1 cellular context compared by ENCODE assay signal in the genomic region with DNA sequence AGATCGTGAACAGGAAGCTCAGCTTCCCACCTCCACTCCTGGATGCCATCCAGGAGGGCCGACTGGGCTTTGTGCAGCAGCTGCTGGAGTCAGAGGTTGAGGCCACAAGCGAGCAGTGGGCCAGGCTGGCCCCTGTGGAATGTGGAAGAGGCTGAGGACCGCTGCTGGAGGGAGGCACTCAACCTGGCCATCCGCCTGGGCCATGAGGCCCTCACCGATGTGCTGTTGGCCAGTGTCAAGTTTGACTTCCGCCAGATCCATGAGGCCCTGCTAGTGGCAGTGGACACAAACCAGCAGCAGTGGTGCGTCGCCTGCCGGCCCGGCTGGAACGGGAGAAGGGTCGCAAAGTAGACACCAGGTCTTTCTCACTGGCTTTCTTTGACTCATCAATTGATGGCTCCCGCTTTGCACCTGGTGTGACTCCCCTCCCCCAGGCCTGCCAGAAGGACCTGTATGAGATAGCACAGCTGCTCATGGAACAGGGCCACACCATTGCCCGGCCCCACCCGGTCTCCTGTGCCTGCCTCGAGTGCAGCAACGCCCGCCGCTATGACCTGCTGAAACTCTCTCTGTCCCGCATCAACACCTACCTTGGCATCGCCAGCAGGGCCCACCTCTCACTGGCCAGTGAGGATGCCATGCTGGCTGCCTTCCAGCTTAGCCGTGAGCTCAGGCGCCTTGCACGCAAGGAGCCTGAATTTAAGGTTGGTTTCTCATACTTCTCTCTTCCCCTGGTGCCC.
TF ChIP-seq lines count a peak whose summit lies in the region.

No MANE protein-coding gene starts in this region.

TF ChIP-seq in GM23338, 12 proteins besides CTCF, POLR2A, EP300 and RAD21:
- TF ChIP-seq, protein P1, sequence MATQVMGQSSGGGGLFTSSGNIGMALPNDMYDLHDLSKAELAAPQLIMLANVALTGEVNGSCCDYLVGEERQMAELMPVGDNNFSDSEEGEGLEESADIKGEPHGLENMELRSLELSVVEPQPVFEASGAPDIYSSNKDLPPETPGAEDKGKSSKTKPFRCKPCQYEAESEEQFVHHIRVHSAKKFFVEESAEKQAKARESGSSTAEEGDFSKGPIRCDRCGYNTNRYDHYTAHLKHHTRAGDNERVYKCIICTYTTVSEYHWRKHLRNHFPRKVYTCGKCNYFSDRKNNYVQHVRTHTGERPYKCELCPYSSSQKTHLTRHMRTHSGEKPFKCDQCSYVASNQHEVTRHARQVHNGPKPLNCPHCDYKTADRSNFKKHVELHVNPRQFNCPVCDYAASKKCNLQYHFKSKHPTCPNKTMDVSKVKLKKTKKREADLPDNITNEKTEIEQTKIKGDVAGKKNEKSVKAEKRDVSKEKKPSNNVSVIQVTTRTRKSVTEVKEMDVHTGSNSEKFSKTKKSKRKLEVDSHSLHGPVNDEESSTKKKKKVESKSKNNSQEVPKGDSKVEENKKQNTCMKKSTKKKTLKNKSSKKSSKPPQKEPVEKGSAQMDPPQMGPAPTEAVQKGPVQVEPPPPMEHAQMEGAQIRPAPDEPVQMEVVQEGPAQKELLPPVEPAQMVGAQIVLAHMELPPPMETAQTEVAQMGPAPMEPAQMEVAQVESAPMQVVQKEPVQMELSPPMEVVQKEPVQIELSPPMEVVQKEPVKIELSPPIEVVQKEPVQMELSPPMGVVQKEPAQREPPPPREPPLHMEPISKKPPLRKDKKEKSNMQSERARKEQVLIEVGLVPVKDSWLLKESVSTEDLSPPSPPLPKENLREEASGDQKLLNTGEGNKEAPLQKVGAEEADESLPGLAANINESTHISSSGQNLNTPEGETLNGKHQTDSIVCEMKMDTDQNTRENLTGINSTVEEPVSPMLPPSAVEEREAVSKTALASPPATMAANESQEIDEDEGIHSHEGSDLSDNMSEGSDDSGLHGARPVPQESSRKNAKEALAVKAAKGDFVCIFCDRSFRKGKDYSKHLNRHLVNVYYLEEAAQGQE (IDR thresholded peaks at IDR 0.05; ENCODE audit: unreplicated experiment), result no peak
- no peak for TF ChIP-seq POLR2AphosphoS5 (IDR thresholded peaks at IDR 0.05; ENCODE audit: low read depth)
- TF ChIP-seq EZH2 (IDR thresholded peaks at IDR 0.05; ENCODE audit: low read depth, unreplicated experiment), result no peak
- TF ChIP-seq JUNB (IDR thresholded peaks at IDR 0.05; ENCODE audit: unreplicated experiment), result no peak
- TF ChIP-seq, protein P2, sequence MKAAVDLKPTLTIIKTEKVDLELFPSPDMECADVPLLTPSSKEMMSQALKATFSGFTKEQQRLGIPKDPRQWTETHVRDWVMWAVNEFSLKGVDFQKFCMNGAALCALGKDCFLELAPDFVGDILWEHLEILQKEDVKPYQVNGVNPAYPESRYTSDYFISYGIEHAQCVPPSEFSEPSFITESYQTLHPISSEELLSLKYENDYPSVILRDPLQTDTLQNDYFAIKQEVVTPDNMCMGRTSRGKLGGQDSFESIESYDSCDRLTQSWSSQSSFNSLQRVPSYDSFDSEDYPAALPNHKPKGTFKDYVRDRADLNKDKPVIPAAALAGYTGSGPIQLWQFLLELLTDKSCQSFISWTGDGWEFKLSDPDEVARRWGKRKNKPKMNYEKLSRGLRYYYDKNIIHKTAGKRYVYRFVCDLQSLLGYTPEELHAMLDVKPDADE (IDR thresholded peaks at IDR 0.05), result no peak
- no peak for TF ChIP-seq ZNF331 (CRISPR knock-in tag; IDR thresholded peaks at IDR 0.05; ENCODE audit: low read depth)
